15 cellular contexts compared by ENCODE assay signal in the genomic region with DNA sequence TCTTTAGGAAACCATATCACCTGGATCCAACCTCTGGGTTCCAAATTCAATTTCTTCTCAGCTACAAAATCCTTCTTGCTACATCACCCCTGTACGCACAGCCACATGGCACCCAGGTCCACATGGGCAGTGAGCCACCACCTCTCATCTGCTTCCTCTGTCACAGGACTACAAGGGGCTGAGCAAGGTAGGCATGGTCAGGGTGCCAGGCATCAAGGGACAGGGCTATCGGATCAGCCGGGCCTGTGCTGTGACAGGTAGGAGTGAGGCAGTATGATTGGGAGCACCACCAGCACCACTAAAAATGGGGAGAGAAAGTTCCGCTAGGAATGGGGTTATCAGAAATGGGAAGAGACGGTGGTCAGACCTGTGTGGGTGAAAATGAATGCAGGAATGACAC. TPM values are rescaled to one million over a fixed set of nuclear protein-coding genes. Genes with fewer than 3 reads are reported as not detected.
A peak's percentile ranks its signal among the peaks of the same experiment; 100 is the strongest.
DNase-seq lines count a peak whose midpoint lies in the region; ATAC-seq, FAIRE-seq and TF ChIP-seq lines count a peak whose summit lies in the region.
"Had no signal": no experiment of that assay in that cellular context is flagged by ENCODE, and none has a peak within 500 bp of the region (broad histone marks: within the 10 kb centered on the region; RNA-seq: fewer than 3 reads in every experiment).

No MANE protein-coding gene starts in this region.

- ATAC-seq in A549 = no peak
- no peak for ATAC-seq in GM19023 (IDR thresholded peaks at IDR 0.05; ENCODE audit: unreplicated experiment)
- no peak for ATAC-seq in GM19455 (IDR thresholded peaks at IDR 0.05; ENCODE audit: unreplicated experiment)

- FAIRE-seq in A549 (lab: Jason Lieb, UNC) = no peak

- TF ChIP-seq POLR2A in A549 (IDR thresholded peaks at IDR 0.05; ENCODE audit: low read length) (no peak), adrenal gland (IDR thresholded peaks at IDR 0.05) (no peak), sigmoid colon (IDR thresholded peaks at IDR 0.05) (no peak)

- H3K36me3 ChIP-seq in adrenal gland (replicated peaks in 1 of 2) (no peaks in the 10 kb centered on the region), right atrium auricular region (no peaks in the 10 kb centered on the region), sigmoid colon (no peaks in the 10 kb centered on the region)
- H3K36me3 ChIP-seq: SJCRH30 had no signal

- H3K9me3 ChIP-seq in A549 (no peaks in the 10 kb centered on the region), adrenal gland (replicated peaks in 1 of 3) (no peaks in the 10 kb centered on the region), right atrium auricular region (no peaks in the 10 kb centered on the region), sigmoid colon (no peaks in the 10 kb centered on the region)
- H3K9me3 ChIP-seq: SJCRH30 had no signal

- intact Hi-C loops in adrenal gland (cut with DNase I) = no loop called here
- intact Hi-C loops in sigmoid colon (cut with DNase I) = no loop called here

- H3K4me1 ChIP-seq in A549 (peaks cover 36% of the 10 kb centered on the region), adrenal gland (replicated peaks in 1 of 2) (peaks cover 15 to 21% of the 10 kb centered on the region in 2 donors), right atrium auricular region (peaks cover 0 to 27% of the 10 kb centered on the region in 2 donors), sigmoid colon (peaks cover 0 to 39% (median 32%) of the 10 kb centered on the region in 4 donors)

- no peak for TF ChIP-seq RAD21 in A549 (conservative IDR thresholded peaks at IDR 0.05 in 1 of 2, IDR thresholded peaks at IDR 0.05 in 1 of 2)

- H3K27me3 ChIP-seq in adrenal gland = no peaks in the 10 kb centered on the region
- H3K27me3 ChIP-seq in right atrium auricular region = no peaks in the 10 kb centered on the region
- no peaks in the 10 kb centered on the region for H3K27me3 ChIP-seq in sigmoid colon
- H3K27me3 ChIP-seq: SJCRH30 had no signal

- WGBS in A549 (ENCODE audit: missing lambda C conversion rate) = 86% methylated on average over 5 of the region's 5 CpGs
- 48 to 76% (median 68%) methylated on average over 5 of the region's 5 CpGs for WGBS in adrenal gland, 4 donors
- 87 to 94% methylated on average over 5 of the region's 5 CpGs for WGBS in sigmoid colon, 2 donors

- TF ChIP-seq CTCF in A549 (IDR thresholded peaks at IDR 0.05) (no peak), adrenal gland (IDR thresholded peaks at IDR 0.05) (no peak), right atrium auricular region (IDR thresholded peaks at IDR 0.05) (no peak), sigmoid colon (IDR thresholded peaks at IDR 0.05) (no peak)

- no peak for DNase-seq in A549 (ENCODE audit: low read depth in 1 of 2, low spot score in 1 of 2)
- peak in 4 of 7 donors; percentile 30 to 58 (median 37) for DNase-seq in adrenal gland
- DNase-seq in right atrium auricular region (ENCODE audit: low spot score) = no peak
- peak; percentile 76 for DNase-seq in sigmoid colon
- DNase-seq in ecto neural progenitor cell (ENCODE audit: low spot score) = no peak
- no peak for DNase-seq in activated CD4-positive, alpha-beta T cell treated with anti-CD3 and anti-CD28 coated beads, Interleukin-2, amount 50 U/mL, for 1 hour
- DNase-seq: activated CD4-positive, alpha-beta T cell treated with anti-CD3 and anti-CD28 coated beads, Interleukin-2, amount 10 ng/mL, durations not matched to agents 24 days and 14 days; CD4-positive, alpha-beta T cell; DND-41; Karpas-422; NCI-H1417 treated with DMSO at 0.1 percent for 48 hours; NCI-H345 had no signal

- no peak overlapping the region for H3K4me3 ChIP-seq in A549
- H3K4me3 ChIP-seq in adrenal gland = no peak overlapping the region
- H3K4me3 ChIP-seq in right atrium auricular region = no peak overlapping the region
- H3K4me3 ChIP-seq in sigmoid colon = no peak overlapping the region
- H3K4me3 ChIP-seq: SJCRH30 had no signal

- TF ChIP-seq EP300 in A549 (IDR thresholded peaks at IDR 0.05) (no peak), sigmoid colon (IDR thresholded peaks at IDR 0.05) (no peak)

- CTCF ChIA-PET in A549 (lab: Yijun Ruan, JAX) = interaction anchor here (8.8 to 24.0 kb wide), 4 partner anchors 11 to 152 kb away, joined by 99 to 731 read pairs (median 222); partner anchors contain the start of genes PGLYRP4, S100A6 and S100A9

- POLR2A ChIA-PET in A549 (lab: Yijun Ruan, JAX) = interaction anchor here (0.6 to 1.1 kb wide), 4 partner anchors 14 to 60 kb away, joined by 3 read pairs; partner anchors contain the start of genes S100A4 and S100A6

- H3K27ac ChIP-seq in A549 (peak overlapping the region; percentile 87), adrenal gland (peak overlapping the region in 4 of 5 donors; percentile 41 to 96 (median 82)), right atrium auricular region (peak overlapping the region; percentile 49 to 72), sigmoid colon (peak overlapping the region; percentile 75 to 90 (median 81))
- H3K27ac ChIP-seq: SJCRH30 had no signal

- H3K4me2 ChIP-seq in A549 = peak overlapping the region; percentile 78

TF ChIP-seq in A549, 52 proteins besides CTCF, POLR2A, EP300 and RAD21 (continues in another document):
- TF ChIP-seq ZFP36 (IDR thresholded peaks at IDR 0.05; ENCODE audit: borderline replicate concordance, partially characterized antibody) (no peak), HOXB5 (CRISPR knock-in tag; IDR thresholded peaks at IDR 0.05) (no peak), FOSB (CRISPR knock-in tag; IDR thresholded peaks at IDR 0.05) (no peak), BHLHE40 (IDR thresholded peaks at IDR 0.05; ENCODE audit: low read depth, low read length) (no peak), ZSCAN20 (CRISPR knock-in tag; IDR thresholded peaks at IDR 0.05) (no peak), HEYL (CRISPR knock-in tag; IDR thresholded peaks at IDR 0.05) (no peak), SMC3 (IDR thresholded peaks at IDR 0.05) (no peak)
- TF ChIP-seq, protein P1, sequence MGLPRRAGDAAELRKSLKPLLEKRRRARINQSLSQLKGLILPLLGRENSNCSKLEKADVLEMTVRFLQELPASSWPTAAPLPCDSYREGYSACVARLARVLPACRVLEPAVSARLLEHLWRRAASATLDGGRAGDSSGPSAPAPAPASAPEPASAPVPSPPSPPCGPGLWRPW (IDR thresholded peaks at IDR 0.05) = no peak

RNA-seq across cellular contexts. Expression of gene S100A6, which starts 29.4 kb away (rescaled TPM):
- polyA plus RNA-seq in A549 (2011; rRNA removed) (898 and 1,226 TPM in 2 replicates), A549 (2017; fragmentation: RNase III; extraction: RNeasy Plus Mini Kit Qiagen cat#74134 plus additional on column Dnase treatment) (2,810 to 4,567 TPM (median 3,552 TPM) in 3 replicates), adrenal gland (1,000 to 10,000 TPM in 2 of 3 donors, 100 to 1,000 TPM in 1; 121 to 4,129 (median 3,763) TPM), sigmoid colon (1,000 to 10,000 TPM; 4,079 to 7,223 (median 4,178) TPM)
- polyA plus RNA-seq in A549 (2012; cell fraction: cytosol; rRNA removed) = 1,879 and 1,929 TPM in 2 replicates
- polyA plus RNA-seq in A549 (2012; cell fraction: nucleus; rRNA removed) = 562 and 1,121 TPM in 2 replicates
- 472 and 476 TPM in 2 replicates for polyA minus RNA-seq in A549 (2011; rRNA and poly(A)+ RNA removed)
- total RNA-seq in adrenal gland (100 to 1,000 TPM; 252 to 609 (median 372) TPM), right atrium auricular region (100 to 1,000 TPM; 156 to 324 TPM), sigmoid colon (1,000 to 10,000 TPM in 1 of 4 donors, 100 to 1,000 TPM in 3; 445 to 1,159 (median 590) TPM)

RNA-seq across cellular contexts. Expression of gene S100A5, which starts 34.3 kb away (rescaled TPM):
- polyA plus RNA-seq in A549 (2011; rRNA removed) (0.48 and 0.68 TPM in 2 replicates), A549 (2017; fragmentation: RNase III; extraction: RNeasy Plus Mini Kit Qiagen cat#74134 plus additional on column Dnase treatment) (0.17 to 0.57 TPM (median 0.45 TPM) in 3 replicates), adrenal gland (not detected), sigmoid colon (not detected)
- polyA plus RNA-seq in A549 (2012; cell fraction: cytosol; rRNA removed) = 0.52 and 1.1 TPM in 2 replicates
- 0.92 and 1.3 TPM in 2 replicates for polyA plus RNA-seq in A549 (2012; cell fraction: nucleus; rRNA removed)
- not detected in 2 replicates for polyA minus RNA-seq in A549 (2011; rRNA and poly(A)+ RNA removed)
- total RNA-seq in adrenal gland (not detected), right atrium auricular region (not detected), sigmoid colon (not detected)
- total RNA-seq: SJCRH30 had no signal

RNA-seq across cellular contexts. Expression of gene S100A4, which starts 39.2 kb away (rescaled TPM):
- polyA plus RNA-seq in A549 (2011; rRNA removed) = 590 and 814 TPM in 2 replicates
- 813 and 885 TPM in 2 replicates for polyA plus RNA-seq in A549 (2012; cell fraction: cytosol; rRNA removed)
- polyA plus RNA-seq in A549 (2012; cell fraction: nucleus; rRNA removed) = 347 and 601 TPM in 2 replicates
- 2,180 to 3,189 TPM (median 2,584 TPM) in 3 replicates for polyA plus RNA-seq in A549 (2017; fragmentation: RNase III; extraction: RNeasy Plus Mini Kit Qiagen cat#74134 plus additional on column Dnase treatment)
- polyA minus RNA-seq in A549 (2011; rRNA and poly(A)+ RNA removed) = 170 and 175 TPM in 2 replicates
- 100 to 1,000 TPM in 4 of 8 donors, 10 to 100 TPM in 4; 57.9 to 291 (median 99.9) TPM for total RNA-seq in adrenal gland
- 100 to 1,000 TPM in 2 of 3 donors, 10 to 100 TPM in 1; 26.7 to 742 (median 455) TPM for polyA plus RNA-seq in adrenal gland
- total RNA-seq in right atrium auricular region = 100 to 1,000 TPM; 144 to 156 TPM
- 100 to 1,000 TPM; 189 to 486 (median 288) TPM for total RNA-seq in sigmoid colon
- polyA plus RNA-seq in sigmoid colon = 100 to 1,000 TPM; 304 to 499 (median 336) TPM

RNA-seq across cellular contexts. Expression of gene S100A3, which starts 42.7 kb away (rescaled TPM):
- polyA plus RNA-seq in A549 (2011; rRNA removed) (25.0 and 25.4 TPM in 2 replicates), A549 (2017; fragmentation: RNase III; extraction: RNeasy Plus Mini Kit Qiagen cat#74134 plus additional on column Dnase treatment) (71.1 to 88.9 TPM (median 74.0 TPM) in 3 replicates), adrenal gland (1 to 10 TPM in 2 of 3 donors, not detected in 1; 1.9 to 3.8 TPM), sigmoid colon (1 to 10 TPM; 1.4 to 3.9 (median 3.6) TPM)
- polyA plus RNA-seq in A549 (2012; cell fraction: cytosol; rRNA removed) = 73.2 and 85.8 TPM in 2 replicates
- polyA plus RNA-seq in A549 (2012; cell fraction: nucleus; rRNA removed) = 64.8 and 72.8 TPM in 2 replicates
- 16.9 and 18.6 TPM in 2 replicates for polyA minus RNA-seq in A549 (2011; rRNA and poly(A)+ RNA removed)
- total RNA-seq in adrenal gland (1 to 10 TPM in 2 of 8 donors, under 1 TPM in 3, not detected in 3; 0.28 to 2.9 (median 0.54) TPM), right atrium auricular region (1 to 10 TPM; 1.8 to 3.4 TPM), sigmoid colon (1 to 10 TPM; 1.1 to 4.3 (median 2.2) TPM)
- total RNA-seq: activated CD4-positive, alpha-beta T cell treated with anti-CD3 and anti-CD28 coated beads, Interleukin-2, amount 10 ng/mL, durations not matched to agents 24 days and 14 days; CD4-positive, alpha-beta T cell had no signal

RNA-seq across cellular contexts. Expression of gene S100A7, which starts 45.9 kb away (rescaled TPM):
- polyA plus RNA-seq in A549 (2011; rRNA removed) = not detected in 2 replicates
- polyA plus RNA-seq in A549 (2012; cell fraction: cytosol; rRNA removed) = not detected in 2 replicates
- polyA plus RNA-seq in A549 (2012; cell fraction: nucleus; rRNA removed) = not detected in 2 replicates
- not detected in 3 replicates for polyA plus RNA-seq in A549 (2017; fragmentation: RNase III; extraction: RNeasy Plus Mini Kit Qiagen cat#74134 plus additional on column Dnase treatment)
- polyA minus RNA-seq in A549 (2011; rRNA and poly(A)+ RNA removed) = not detected in 2 replicates
- not detected for total RNA-seq in adrenal gland
- not detected for polyA plus RNA-seq in adrenal gland
- not detected for total RNA-seq in right atrium auricular region
- not detected for total RNA-seq in sigmoid colon
- not detected for polyA plus RNA-seq in sigmoid colon
- total RNA-seq: activated CD4-positive, alpha-beta T cell treated with anti-CD3 and anti-CD28 coated beads, Interleukin-2, amount 10 ng/mL, durations not matched to agents 24 days and 14 days; CD4-positive, alpha-beta T cell; SJCRH30 had no signal

Comparison
In these comparisons a context has a peak if more than half of its experiments do, and no peak if none do; other contexts are left out.
1. DNase-seq: peak in adrenal gland (4 of 7) and sigmoid colon (single experiment); none in A549 (0 of 2), right atrium auricular region (single experiment), ecto neural progenitor cell (single experiment) and activated CD4-positive, alpha-beta T cell treated with anti-CD3 and anti-CD28 coated beads, Interleukin-2, amount 50 U/mL, for 1 hour (single experiment).
2. Peak in every context shown above with its lines, with median percentiles within 50 percentile points of each other: H3K27ac ChIP-seq.